14 cellular contexts compared by ENCODE assay signal in genomic region chr6:43088654-43089056, GRCh38. TPM values are rescaled to one million over a fixed set of nuclear protein-coding genes. Genes with fewer than 3 reads are reported as not detected.
DNase-seq lines count a peak whose midpoint lies in the region; ATAC-seq, FAIRE-seq and TF ChIP-seq lines count a peak whose summit lies in the region.
"Had no signal": no experiment of that assay in that cellular context is flagged by ENCODE, and none has a peak within 500 bp of the region (broad histone marks: within the 10 kb centered on the region; RNA-seq: fewer than 3 reads in every experiment).

No MANE protein-coding gene starts in this region.

- TF ChIP-seq POLR2A in GM12878 (IDR thresholded peaks at IDR 0.05; ENCODE audit: low read depth, low read length), result no peak
- no peak for TF ChIP-seq POLR2A in thyroid gland (IDR thresholded peaks at IDR 0.05)
- no peak for TF ChIP-seq POLR2A in sigmoid colon (IDR thresholded peaks at IDR 0.05)

- CTCF ChIA-PET in GM12878 (lab: Yijun Ruan, JAX), result no interaction called here

- H3K4me3 ChIP-seq in GM12878 (no peak overlapping the region), kidney (ENCODE audit: low read length in 2 of 2) (no peak overlapping the region), thyroid gland (replicated peaks in 1 of 3) (no peak overlapping the region), sigmoid colon (no peak overlapping the region)

- no peak overlapping the region for H3K27ac ChIP-seq in GM12878 (ENCODE audit: control insufficient read depth, insufficient read depth)
- H3K27ac ChIP-seq in kidney (ENCODE audit: low read depth in 2 of 2, low read length in 2 of 2), result no peak overlapping the region
- H3K27ac ChIP-seq in thyroid gland, result peak overlapping the region; percentile 71 to 93 (median 77)
- H3K27ac ChIP-seq in sigmoid colon, result no peak overlapping the region

- H3K36me3 ChIP-seq in GM12878 (ENCODE audit: control insufficient read depth in 2 of 2, insufficient read depth in 2 of 2, low read length in 1 of 2) (no peaks in the 10 kb centered on the region), kidney (ENCODE audit: control insufficient read depth in 1 of 2, insufficient read depth in 2 of 2, low read length in 2 of 2) (no peaks in the 10 kb centered on the region), thyroid gland (no peaks in the 10 kb centered on the region), sigmoid colon (no peaks in the 10 kb centered on the region)

- TF ChIP-seq RAD21 in GM12878 (IDR thresholded peaks at IDR 0.05; ENCODE audit: insufficient read depth, low read depth, low read length), result no peak

- WGBS in GM12878 (ENCODE audit: insufficient coverage, insufficient replicate concordance, low lambda C conversion rate, missing lambda C conversion rate), result 45% methylated on average over 4 of the region's 4 CpGs
- WGBS in thyroid gland, 2 donors, result 82 to 91% methylated on average over 4 of the region's 4 CpGs
- 90% methylated on average over 4 of the region's 4 CpGs for WGBS in sigmoid colon, 2 donors

- RAD21 ChIA-PET in GM12878 (lab: Charles Lee; ENCODE audit: unreplicated experiment), result no interaction called here

- H3K79me2 ChIP-seq in GM12878 (ENCODE audit: control insufficient read depth, insufficient read depth, low read length), result no peaks in the 10 kb centered on the region

- FAIRE-seq in HTR-8/SVneo (lab: Jason Lieb, UNC) (no peak), GM12878 (lab: Jason Lieb, UNC) (no peak), kidney (lab: Jason Lieb, UNC) (no peak)

- in situ Hi-C loops in GM12878 (cut with MboI), result no loop called here

- H2AFZ ChIP-seq in GM12878 (ENCODE audit: control insufficient read depth, low read depth, low read length), result no peak overlapping the region

- TF ChIP-seq EP300 in GM12878 (IDR thresholded peaks at IDR 0.05; ENCODE audit: borderline replicate concordance in 1 of 2, control insufficient read depth in 1 of 2, low read depth in 2 of 2, low read length in 2 of 2), result no peak
- TF ChIP-seq EP300 in sigmoid colon (IDR thresholded peaks at IDR 0.05), result no peak

- no peaks in the 10 kb centered on the region for H3K27me3 ChIP-seq in GM12878 (replicated peaks in 1 of 2; ENCODE audit: control insufficient read depth in 2 of 2, insufficient read depth in 2 of 2, low read length in 1 of 2)
- H3K27me3 ChIP-seq in thyroid gland, result no peaks in the 10 kb centered on the region
- no peaks in the 10 kb centered on the region for H3K27me3 ChIP-seq in sigmoid colon

- SMC1A ChIA-PET in GM12878 (lab: Charles Lee; ENCODE audit: uncharacterized antibody, unreplicated experiment), result no interaction called here

- TF ChIP-seq CTCF in GM12878 (IDR thresholded peaks at IDR 0.05 in 2 of 3, conservative IDR thresholded peaks at IDR 0.05 in 1 of 3; ENCODE audit: control insufficient read depth in 2 of 3, extremely low read depth in 1 of 3, insufficient read depth in 1 of 3, low read depth in 3 of 3, low read length in 3 of 3) (no peak), kidney (IDR thresholded peaks at IDR 0.05; ENCODE audit: borderline replicate concordance, extremely low read depth, insufficient read depth) (no peak), thyroid gland (IDR thresholded peaks at IDR 0.05) (no peak), sigmoid colon (IDR thresholded peaks at IDR 0.05) (no peak)

- BruUV-seq in GM12878 (replicated peaks; lab: Mats Ljungman, UMichigan), result no TSS peak

- no peak overlapping the region for H3K4me2 ChIP-seq in GM12878 (ENCODE audit: control insufficient read depth, insufficient read depth)

- H3K9me3 ChIP-seq in GM12878 (replicated peaks; ENCODE audit: control insufficient read depth, insufficient read depth, low read length) (no peaks in the 10 kb centered on the region), kidney (ENCODE audit: control insufficient read depth in 1 of 2, low read length in 2 of 2) (no peaks in the 10 kb centered on the region), thyroid gland (no peaks in the 10 kb centered on the region), sigmoid colon (no peaks in the 10 kb centered on the region)

- POLR2A ChIA-PET in GM12878 (lab: Charles Lee), result no interaction called here

- no peaks in the 10 kb centered on the region for H4K20me1 ChIP-seq in GM12878 (ENCODE audit: control insufficient read depth, insufficient read depth)

- DNase-seq in HTR-8/SVneo (ENCODE audit: insufficient read length, low spot score) (peak; percentile 61), GM12878 (ENCODE audit: low read depth, low spot score) (no peak), kidney (peak; percentile 12), thyroid gland (no peak), nucleus accumbens (lab: John Stamatoyannopoulos, UW) (no peak), sigmoid colon (no peak)
- DNase-seq in central memory CD4-positive, alpha-beta T cell, result no peak
- DNase-seq: activated CD4-positive, CD25-positive, alpha-beta regulatory T cell treated with anti-CD3 and anti-CD28 coated beads, Interleukin-2, amount 50 U/mL, for 72 hours; activated T-cell treated with anti-CD3 and anti-CD28 coated beads for 4 hours; Calu3; midbrain; NCI-H226; OCI-M1; SW 1271 had no signal

- H3K9ac ChIP-seq in GM12878 (ENCODE audit: control insufficient read depth, insufficient read depth, low read length) (no peak overlapping the region), kidney (ENCODE audit: low read length in 2 of 2) (no peak overlapping the region)

- no peak; the same call in 2 of the 3 replicates for ATAC-seq in GM12878

- intact Hi-C loops in GM12878 (cut with micrococcal nuclease; ENCODE audit: unreplicated experiment) (no loop called here), kidney (cut with DNase I) (no loop called here), thyroid gland (cut with DNase I) (no loop called here), sigmoid colon (cut with DNase I) (no loop called here)

- H3K4me1 ChIP-seq in GM12878 (ENCODE audit: control insufficient read depth, insufficient read depth, low read length) (peaks cover 12% of the 10 kb centered on the region), kidney (ENCODE audit: control insufficient read depth in 1 of 2, insufficient read depth in 1 of 2, low read depth in 1 of 2, low read length in 2 of 2) (peaks cover 0 to 6% of the 10 kb centered on the region in 2 donors), thyroid gland (peaks cover 22 to 25% of the 10 kb centered on the region in 2 donors), sigmoid colon (peaks cover 0 to 5% (median 2%) of the 10 kb centered on the region in 4 donors)

RNA-seq across cellular contexts. Expression of gene PTK7, which starts 12.5 kb away (rescaled TPM):
- total RNA-seq in GM12878 (2013; cell fraction: nucleolus; rRNA removed), result 20.8 and 24.5 TPM in 2 replicates
- total RNA-seq in GM12878 (2014; rRNA removed) (3.3 and 4.1 TPM in 2 replicates), GM12878 (2014; rRNA removed; fragmentation: Illumina TruSeq; extraction: Trizol) (2.1 and 2.7 TPM in 2 replicates), GM12878 (2021) (6.2 TPM in 2 replicates), kidney (55.2 TPM), thyroid gland (10 to 100 TPM; 43.8 to 58.9 (median 55.0) TPM), sigmoid colon (1 to 10 TPM; 4.8 to 9.7 (median 7.7) TPM)
- 1.3 TPM for polyA plus RNA-seq in GM12878 (2011; ENCODE audit: low read depth)
- polyA plus RNA-seq in GM12878 (2011; rRNA removed) (10.7 and 14.4 TPM in 2 replicates), GM12878 (2014; fragmentation: Illumina TruSeq; extraction: Trizol) (2.4 TPM in 2 replicates), GM12878 (2014; fragmentation: Nextera tagmentation; extraction: Ambion mirVana) (under 1 TPM in 1 of 2 experiments, not detected in 1; 0.18 TPM), GM12878 (2014; rRNA removed) (5.4 and 6.4 TPM in 2 replicates), GM12878 (2016; fragmentation: Nextera tagmentation; extraction: Ambion mirVana) (1 to 10 TPM; 3.2 to 5.0 TPM), kidney (ENCODE audit: insufficient read depth, low read depth, low replicate concordance) (26.0 TPM), sigmoid colon (10 to 100 TPM in 1 of 3 donors, 1 to 10 TPM in 2; 1.2 to 15.6 (median 1.8) TPM)
- 14.6 and 18.5 TPM in 2 replicates for polyA plus RNA-seq in GM12878 (2011; cell fraction: cytosol; rRNA removed)
- polyA plus RNA-seq in GM12878 (2011; cell fraction: nucleus; rRNA removed), result 67.6 and 95.6 TPM in 2 replicates
- 2.8 and 3.7 TPM in 2 replicates for polyA plus RNA-seq in GM12878 (2012)
- 16.1 and 27.0 TPM in 2 replicates for polyA minus RNA-seq in GM12878 (2011; rRNA and poly(A)+ RNA removed)
- polyA minus RNA-seq in GM12878 (2011; cell fraction: cytosol; rRNA and poly(A)+ RNA removed), result 8.3 and 12.3 TPM in 2 replicates
- polyA minus RNA-seq in GM12878 (2011; cell fraction: nucleus; rRNA and poly(A)+ RNA removed), result 16.9 and 25.0 TPM in 2 replicates

RNA-seq across cellular contexts. Expression of gene KLC4, which starts 29.2 kb away (rescaled TPM):
- total RNA-seq in GM12878 (2013; cell fraction: nucleolus; rRNA removed), result 33.4 and 33.8 TPM in 2 replicates
- total RNA-seq in GM12878 (2014; rRNA removed) (8.4 TPM in 2 replicates), GM12878 (2014; rRNA removed; fragmentation: Illumina TruSeq; extraction: Trizol) (4.2 and 4.8 TPM in 2 replicates), GM12878 (2021) (9.5 and 11.8 TPM in 2 replicates), kidney (33.7 TPM), thyroid gland (10 to 100 TPM; 23.4 to 41.0 (median 30.4) TPM), sigmoid colon (10 to 100 TPM; 23.2 to 44.9 (median 34.6) TPM)
- polyA plus RNA-seq in GM12878 (2011; ENCODE audit: low read depth), result 10.7 TPM
- polyA plus RNA-seq in GM12878 (2011; rRNA removed) (11.0 and 13.4 TPM in 2 replicates), GM12878 (2014; fragmentation: Illumina TruSeq; extraction: Trizol) (3.5 and 6.2 TPM in 2 replicates), GM12878 (2014; fragmentation: Nextera tagmentation; extraction: Ambion mirVana) (1 to 10 TPM in 1 of 2 experiments, under 1 TPM in 1; 0.90 to 2.4 TPM), GM12878 (2014; rRNA removed) (7.5 and 10.1 TPM in 2 replicates), GM12878 (2016; fragmentation: Nextera tagmentation; extraction: Ambion mirVana) (1 to 10 TPM; 6.3 to 7.9 TPM), kidney (ENCODE audit: insufficient read depth, low read depth, low replicate concordance) (39.0 TPM), sigmoid colon (100 to 1,000 TPM in 1 of 3 donors, 10 to 100 TPM in 2; 58.4 to 116 (median 84.1) TPM)
- 10.3 and 13.1 TPM in 2 replicates for polyA plus RNA-seq in GM12878 (2011; cell fraction: cytosol; rRNA removed)
- polyA plus RNA-seq in GM12878 (2011; cell fraction: nucleus; rRNA removed), result 54.8 and 62.8 TPM in 2 replicates
- polyA plus RNA-seq in GM12878 (2012), result 16.8 and 17.7 TPM in 2 replicates
- 10.5 and 14.0 TPM in 2 replicates for polyA minus RNA-seq in GM12878 (2011; rRNA and poly(A)+ RNA removed)
- 2.9 and 5.6 TPM in 2 replicates for polyA minus RNA-seq in GM12878 (2011; cell fraction: cytosol; rRNA and poly(A)+ RNA removed)
- 15.2 and 21.5 TPM in 2 replicates for polyA minus RNA-seq in GM12878 (2011; cell fraction: nucleus; rRNA and poly(A)+ RNA removed)

RNA-seq across cellular contexts. Expression of gene MRPL2, which starts 29.4 kb away (rescaled TPM):
- total RNA-seq in GM12878 (2013; cell fraction: nucleolus; rRNA removed), result 20.0 and 20.1 TPM in 2 replicates
- total RNA-seq in GM12878 (2014; rRNA removed) (33.2 and 34.8 TPM in 2 replicates), GM12878 (2014; rRNA removed; fragmentation: Illumina TruSeq; extraction: Trizol) (32.7 and 38.6 TPM in 2 replicates), GM12878 (2021) (95.0 and 100 TPM in 2 replicates), kidney (56.6 TPM), thyroid gland (10 to 100 TPM; 12.9 to 31.9 (median 17.7) TPM), sigmoid colon (10 to 100 TPM; 14.1 to 25.7 (median 18.3) TPM)
- 15.7 TPM for polyA plus RNA-seq in GM12878 (2011; ENCODE audit: low read depth)
- polyA plus RNA-seq in GM12878 (2011; rRNA removed) (19.7 and 44.5 TPM in 2 replicates), GM12878 (2014; fragmentation: Illumina TruSeq; extraction: Trizol) (43.1 and 59.7 TPM in 2 replicates), GM12878 (2014; fragmentation: Nextera tagmentation; extraction: Ambion mirVana) (10 to 100 TPM; 29.7 to 42.1 TPM), GM12878 (2014; rRNA removed) (56.0 and 56.6 TPM in 2 replicates), GM12878 (2016; fragmentation: Nextera tagmentation; extraction: Ambion mirVana) (100 to 1,000 TPM; 120 to 125 TPM), kidney (ENCODE audit: insufficient read depth, low read depth, low replicate concordance) (127 TPM), sigmoid colon (10 to 100 TPM; 65.9 to 70.2 (median 68.5) TPM)
- 44.2 and 56.0 TPM in 2 replicates for polyA plus RNA-seq in GM12878 (2011; cell fraction: cytosol; rRNA removed)
- polyA plus RNA-seq in GM12878 (2011; cell fraction: nucleus; rRNA removed), result 41.5 and 42.3 TPM in 2 replicates
- 63.1 and 66.6 TPM in 2 replicates for polyA plus RNA-seq in GM12878 (2012)
- polyA minus RNA-seq in GM12878 (2011; rRNA and poly(A)+ RNA removed), result 23.8 and 31.3 TPM in 2 replicates
- polyA minus RNA-seq in GM12878 (2011; cell fraction: cytosol; rRNA and poly(A)+ RNA removed), result 10.7 and 26.8 TPM in 2 replicates
- polyA minus RNA-seq in GM12878 (2011; cell fraction: nucleus; rRNA and poly(A)+ RNA removed), result 11.4 and 18.5 TPM in 2 replicates

RNA-seq across cellular contexts. Expression of gene CUL7, which starts 35.0 kb away (rescaled TPM):
- total RNA-seq in GM12878 (2013; cell fraction: nucleolus; rRNA removed), result 38.0 and 44.3 TPM in 2 replicates
- total RNA-seq in GM12878 (2014; rRNA removed) (10.6 and 10.8 TPM in 2 replicates), GM12878 (2014; rRNA removed; fragmentation: Illumina TruSeq; extraction: Trizol) (6.0 TPM in 2 replicates), GM12878 (2021) (15.6 and 15.8 TPM in 2 replicates), kidney (24.5 TPM), thyroid gland (10 to 100 TPM; 20.7 to 39.6 (median 28.6) TPM), sigmoid colon (10 to 100 TPM; 10.3 to 14.4 (median 11.0) TPM)
- 8.7 TPM for polyA plus RNA-seq in GM12878 (2011; ENCODE audit: low read depth)
- polyA plus RNA-seq in GM12878 (2011; rRNA removed) (9.2 and 18.4 TPM in 2 replicates), GM12878 (2014; fragmentation: Illumina TruSeq; extraction: Trizol) (4.6 and 7.3 TPM in 2 replicates), GM12878 (2014; fragmentation: Nextera tagmentation; extraction: Ambion mirVana) (1 to 10 TPM in 1 of 2 experiments, under 1 TPM in 1; 0.66 to 1.1 TPM), GM12878 (2014; rRNA removed) (12.8 and 14.1 TPM in 2 replicates), GM12878 (2016; fragmentation: Nextera tagmentation; extraction: Ambion mirVana) (10 to 100 TPM; 11.0 to 11.1 TPM), kidney (ENCODE audit: insufficient read depth, low read depth, low replicate concordance) (10.1 TPM), sigmoid colon (1 to 10 TPM; 3.0 to 6.9 (median 3.2) TPM)
- polyA plus RNA-seq in GM12878 (2011; cell fraction: cytosol; rRNA removed), result 22.5 and 25.4 TPM in 2 replicates
- polyA plus RNA-seq in GM12878 (2011; cell fraction: nucleus; rRNA removed), result 91.6 and 101 TPM in 2 replicates
- 17.9 and 22.8 TPM in 2 replicates for polyA plus RNA-seq in GM12878 (2012)
- 24.1 and 34.4 TPM in 2 replicates for polyA minus RNA-seq in GM12878 (2011; rRNA and poly(A)+ RNA removed)
- polyA minus RNA-seq in GM12878 (2011; cell fraction: cytosol; rRNA and poly(A)+ RNA removed), result 9.5 and 11.5 TPM in 2 replicates
- polyA minus RNA-seq in GM12878 (2011; cell fraction: nucleus; rRNA and poly(A)+ RNA removed), result 20.7 and 29.7 TPM in 2 replicates

Comparison
In these comparisons a context has a peak if more than half of its experiments do, and no peak if none do; other contexts are left out.
1. DNase-seq: peak in HTR-8/SVneo (single experiment) and kidney (single experiment); none in GM12878 (single experiment), thyroid gland (0 of 2), nucleus accumbens (0 of 56), sigmoid colon (single experiment) and central memory CD4-positive, alpha-beta T cell (single experiment).
2. H3K27ac ChIP-seq: peak in thyroid gland (3 of 3); none in GM12878 (single experiment), kidney (0 of 2) and sigmoid colon (0 of 4).